ENCODE assay signal across 19 cellular contexts in the genomic region with DNA sequence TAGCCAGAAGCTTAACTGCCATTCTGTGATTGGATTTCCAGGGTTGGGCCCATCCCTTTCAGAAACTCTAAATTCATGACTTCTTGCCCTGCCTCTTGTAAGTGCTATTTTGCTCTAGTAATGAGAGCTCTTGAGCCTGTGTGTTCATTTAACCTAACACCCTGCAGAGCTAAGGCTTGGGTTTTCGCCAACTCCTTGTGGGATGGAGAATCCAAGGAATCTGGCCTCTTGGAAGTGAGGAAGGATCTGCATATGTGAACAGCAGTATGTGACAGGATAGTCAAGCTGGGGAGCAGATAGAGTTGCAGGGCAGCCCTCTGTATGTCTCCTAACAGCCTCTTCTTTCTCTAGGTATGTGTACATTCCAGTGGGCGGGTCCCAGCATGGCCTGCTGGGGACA.
DNase-seq lines count a peak whose midpoint lies in the region; ATAC-seq and TF ChIP-seq lines count a peak whose summit lies in the region.
"Had no signal": no experiment of that assay in that cellular context is flagged by ENCODE, and none has a peak within 500 bp of the region (broad histone marks: within the 10 kb centered on the region; RNA-seq: fewer than 3 reads in every experiment).

No MANE protein-coding gene starts in this region.

- WGBS in mesenchymal stem cell: 90% methylated on average over 2 of the region's 2 CpGs

- peak overlapping the region; percentile 1 for H2AK5ac ChIP-seq in mesenchymal stem cell (ENCODE audit: low read length, severe bottlenecking)

- no peak overlapping the region for H2BK12ac ChIP-seq in mesenchymal stem cell (ENCODE audit: low read length in 2 of 2)

- no peak overlapping the region for H3K4me2 ChIP-seq in mesenchymal stem cell (ENCODE audit: low read length, poor library complexity, severe bottlenecking)

- no peaks in the 10 kb centered on the region for H3K27me3 ChIP-seq in mesenchymal stem cell (ENCODE audit: control insufficient read depth in 1 of 2, insufficient read depth in 1 of 2, low read length in 2 of 2)
- H3K27me3 ChIP-seq: ovary, suprapubic skin had no signal

- no peak for TF ChIP-seq CTCF in choroid plexus epithelial cell (conservative IDR thresholded peaks at IDR 0.05; ENCODE audit: low read depth, low read length)

- H3K9ac ChIP-seq in mesenchymal stem cell (ENCODE audit: low read length): no peak overlapping the region

- peak overlapping the region in 1 of 2 experiments; percentile 13 for H3K14ac ChIP-seq in mesenchymal stem cell (ENCODE audit: low read length in 2 of 2)

- no peak overlapping the region for H3K4ac ChIP-seq in mesenchymal stem cell (ENCODE audit: low read depth in 1 of 2, low read length in 2 of 2)

- no peak overlapping the region for H2BK5ac ChIP-seq in mesenchymal stem cell (ENCODE audit: low read depth, low read length, poor library complexity, severe bottlenecking)

- no peak overlapping the region for H2BK120ac ChIP-seq in mesenchymal stem cell (ENCODE audit: low read depth, low read length)

- no peaks in the 10 kb centered on the region for H3K36me3 ChIP-seq in mesenchymal stem cell (ENCODE audit: control insufficient read depth in 1 of 2, insufficient read depth in 2 of 2, low read depth in 1 of 2, low read length in 2 of 2)
- H3K36me3 ChIP-seq: ovary, suprapubic skin had no signal

- peak overlapping the region; percentile 70 for H3K27ac ChIP-seq in mesenchymal stem cell (ENCODE audit: low read length, poor library complexity, severe bottlenecking)
- H3K27ac ChIP-seq: ovary, suprapubic skin had no signal

- intact Hi-C loops in Right ventricle myocardium inferior (cut with DNase I): loop anchor here (10.0 kb wide), 1 partner anchor 357 kb away; no protein-coding TSS in a partner anchor

- no peaks in the 10 kb centered on the region for H3K9me3 ChIP-seq in mesenchymal stem cell (ENCODE audit: control insufficient read depth, low read length)
- H3K9me3 ChIP-seq: ovary, suprapubic skin had no signal

- H3K79me1 ChIP-seq in mesenchymal stem cell (replicated peaks; ENCODE audit: low read length, poor library complexity, severe bottlenecking): no peaks in the 10 kb centered on the region

- H4K91ac ChIP-seq in mesenchymal stem cell (ENCODE audit: low read length): no peak overlapping the region

- ATAC-seq in Right ventricle myocardium inferior (no peak), GM18861 (IDR thresholded peaks at IDR 0.05; ENCODE audit: unreplicated experiment) (no peak)
- ATAC-seq: effector memory CD8-positive, alpha-beta T cell; left ventricle myocardium superior; T-helper 17 cell had no signal

- no peak overlapping the region for H2BK15ac ChIP-seq in mesenchymal stem cell (ENCODE audit: low read depth, poor library complexity, severe bottlenecking)

- H2AFZ ChIP-seq in mesenchymal stem cell (ENCODE audit: low read depth, low read length): no peak overlapping the region

- no peak overlapping the region for H3K23ac ChIP-seq in mesenchymal stem cell (ENCODE audit: low read length in 2 of 2)

- H3K4me3 ChIP-seq in choroid plexus epithelial cell (ENCODE audit: low read depth, low read length): no peak overlapping the region
- no peak overlapping the region for H3K4me3 ChIP-seq in mesenchymal stem cell (ENCODE audit: insufficient read depth in 1 of 2, low read depth in 1 of 2, low read length in 2 of 2)
- H3K4me3 ChIP-seq: ovary, suprapubic skin had no signal

- DNase-seq in EH (ENCODE audit: low read depth) (peak; percentile 87), M059J (ENCODE audit: low read depth) (peak; percentile 60), choroid plexus epithelial cell (ENCODE audit: low read depth) (peak; percentile 6), mesenchymal stem cell (peak; percentile 46), mucosa of gallbladder (ENCODE audit: low spot score) (no peak), Right ventricle myocardium inferior (ENCODE audit: missing footprints) (no peak), NCI-H2107 (lab: John Stamatoyannopoulos, UW) (no peak)
- DNase-seq: activated naive CD8-positive, alpha-beta T cell treated with anti-CD3 and anti-CD28 coated beads, Interleukin-2, amount 10 ng/mL, durations not matched to agents 7 days and 5 days; AML-193; effector memory CD8-positive, alpha-beta T cell; foreskin melanocyte; KG1; left ventricle myocardium superior; naive B cell; ovary; Right ventricle myocardium superior; T-helper 17 cell had no signal

- H3K4me1 ChIP-seq in mesenchymal stem cell (ENCODE audit: control insufficient read depth, insufficient read depth, low read depth, low read length): peaks cover 8% of the 10 kb centered on the region
- H3K4me1 ChIP-seq: suprapubic skin had no signal

- H4K8ac ChIP-seq in mesenchymal stem cell (ENCODE audit: low read length): no peak overlapping the region

- H3K18ac ChIP-seq in mesenchymal stem cell (ENCODE audit: low read depth in 1 of 2, low read length in 2 of 2): no peak overlapping the region

Comparison
In these comparisons a context has a peak if more than half of its experiments do, and no peak if none do; other contexts are left out.
1. DNase-seq: peak in EH (single experiment), M059J (single experiment), choroid plexus epithelial cell (single experiment) and mesenchymal stem cell (single experiment); none in mucosa of gallbladder (single experiment), Right ventricle myocardium inferior (single experiment) and NCI-H2107 (single experiment).